In genomic region chr7:50962962-50963374, GRCh38 we compare ENCODE assay signal across 1 cellular context.
TF ChIP-seq lines count a peak whose summit lies in the region.

No MANE protein-coding gene starts in this region.

TF ChIP-seq in HEK293, 187 proteins besides CTCF, POLR2A, EP300 and RAD21 (continued from another document and continues in another):
- no peak for TF ChIP-seq PRDM2 (tag by site-specific recombination; IDR thresholded peaks at IDR 0.05; ENCODE audit: borderline replicate concordance)
- no peak for TF ChIP-seq ZNF175 (tag by site-specific recombination; IDR thresholded peaks at IDR 0.05)
- TF ChIP-seq ZNF23 (tag by site-specific recombination; IDR thresholded peaks at IDR 0.05; ENCODE audit: borderline replicate concordance), result no peak
- peak; percentile 59 for TF ChIP-seq ZFHX2 (tag by site-specific recombination; conservative IDR thresholded peaks at IDR 0.05)
- no peak for TF ChIP-seq REST (tag by site-specific recombination; IDR thresholded peaks at IDR 0.05)
- TF ChIP-seq ZSCAN30 (tag by site-specific recombination; IDR thresholded peaks at IDR 0.05), result peak; percentile 32; the same call in 1 of the 2 replicates
- TF ChIP-seq OVOL3 (tag by site-specific recombination; IDR thresholded peaks at IDR 0.05), result no peak
- TF ChIP-seq KLF7 (tag by site-specific recombination; IDR thresholded peaks at IDR 0.05; ENCODE audit: borderline replicate concordance), result no peak; the same call in 1 of the 2 replicates
- TF ChIP-seq ZNF404 (tag by site-specific recombination; IDR thresholded peaks at IDR 0.05), result no peak
- 0 out of 2 replicates have a peak, but pooled peaks have one; percentile 44 for TF ChIP-seq IKZF3 (tag by site-specific recombination; IDR thresholded peaks at IDR 0.05)
- no peak for TF ChIP-seq ZNF48 (tag by site-specific recombination; IDR thresholded peaks at IDR 0.05)
- no peak for TF ChIP-seq ZNF561 (tag by site-specific recombination; IDR thresholded peaks at IDR 0.05; ENCODE audit: borderline replicate concordance)
- no peak for TF ChIP-seq ZNF223 (tag by site-specific recombination; IDR thresholded peaks at IDR 0.05)
- peak; percentile 12; the same call in 1 of the 2 replicates for TF ChIP-seq ZNF660 (tag by site-specific recombination; IDR thresholded peaks at IDR 0.05)
- TF ChIP-seq YY2 (tag by site-specific recombination; IDR thresholded peaks at IDR 0.05), result no peak
- no peak for TF ChIP-seq ZNF239 (tag by site-specific recombination; IDR thresholded peaks at IDR 0.05)
- peak; percentile 28; the same call in 1 of the 2 replicates for TF ChIP-seq SP2 (tag by site-specific recombination; IDR thresholded peaks at IDR 0.05)
- TF ChIP-seq ZNF362 (tag by site-specific recombination; IDR thresholded peaks at IDR 0.05), result no peak
- TF ChIP-seq ZNF202 (tag by site-specific recombination; IDR thresholded peaks at IDR 0.05; ENCODE audit: borderline replicate concordance), result no peak
- no peak for TF ChIP-seq ZNF585B (tag by site-specific recombination; IDR thresholded peaks at IDR 0.05)
- no peak for TF ChIP-seq ZNF555 (tag by site-specific recombination; conservative IDR thresholded peaks at IDR 0.05)
- no peak for TF ChIP-seq GLI4 (tag by site-specific recombination; IDR thresholded peaks at IDR 0.05)
- no peak for TF ChIP-seq ZNF530 (tag by site-specific recombination; IDR thresholded peaks at IDR 0.05; ENCODE audit: low read depth)
- peak; percentile 99 for TF ChIP-seq GLIS1 (tag by site-specific recombination; IDR thresholded peaks at IDR 0.05)
- TF ChIP-seq ZFP69B (tag by site-specific recombination; IDR thresholded peaks at IDR 0.05), result peak; percentile 82; the same call in 1 of the 2 replicates
- TF ChIP-seq ZNF37A (tag by site-specific recombination; IDR thresholded peaks at IDR 0.05), result no peak
- no peak for TF ChIP-seq ZNF529 (tag by site-specific recombination; IDR thresholded peaks at IDR 0.05; ENCODE audit: insufficient replicate concordance)
- TF ChIP-seq ZNF792 (tag by site-specific recombination; IDR thresholded peaks at IDR 0.05), result no peak
- no peak for TF ChIP-seq ZNF624 (tag by site-specific recombination; IDR thresholded peaks at IDR 0.05)
- 0 out of 2 replicates have a peak, but pooled peaks have one; percentile 40 for TF ChIP-seq KLF17 (tag by site-specific recombination; IDR thresholded peaks at IDR 0.05)
- TF ChIP-seq ZNF214 (tag by site-specific recombination; IDR thresholded peaks at IDR 0.05; ENCODE audit: borderline replicate concordance), result no peak
- no peak for TF ChIP-seq SCRT1 (tag by site-specific recombination; IDR thresholded peaks at IDR 0.05; ENCODE audit: borderline replicate concordance)
- TF ChIP-seq GLI2 (tag by site-specific recombination; IDR thresholded peaks at IDR 0.05; ENCODE audit: borderline replicate concordance, low read depth), result no peak
- peak; percentile 42; the same call in 1 of the 2 replicates for TF ChIP-seq ZNF394 (tag by site-specific recombination; IDR thresholded peaks at IDR 0.05; ENCODE audit: borderline replicate concordance)
- TF ChIP-seq ZNF121 (tag by site-specific recombination; IDR thresholded peaks at IDR 0.05), result no peak
- TF ChIP-seq ZNF621 (tag by site-specific recombination; IDR thresholded peaks at IDR 0.05), result no peak
- TF ChIP-seq ZNF692 (tag by site-specific recombination; IDR thresholded peaks at IDR 0.05), result peak; percentile 81
- peak; percentile 75; the same call in 1 of the 2 replicates for TF ChIP-seq EGR2 (tag by site-specific recombination; IDR thresholded peaks at IDR 0.05; ENCODE audit: low read depth)
- peak; percentile 82 for TF ChIP-seq PATZ1 (tag by site-specific recombination; IDR thresholded peaks at IDR 0.05)
- peak; percentile 46; the same call in 1 of the 2 replicates for TF ChIP-seq ZNF513 (tag by site-specific recombination; IDR thresholded peaks at IDR 0.05)
- 0 out of 2 replicates have a peak, but pooled peaks have one; percentile 17 for TF ChIP-seq ZNF423 (tag by site-specific recombination; IDR thresholded peaks at IDR 0.05)
- TF ChIP-seq ZNF221 (tag by site-specific recombination; IDR thresholded peaks at IDR 0.05; ENCODE audit: borderline replicate concordance), result no peak
- no peak for TF ChIP-seq ZNF112 (tag by site-specific recombination; IDR thresholded peaks at IDR 0.05)
- no peak for TF ChIP-seq ZBTB26 (tag by site-specific recombination; optimal IDR thresholded peaks at IDR 0.05)
- peak; percentile 68 for TF ChIP-seq KLF1 (tag by site-specific recombination; IDR thresholded peaks at IDR 0.05)
- TF ChIP-seq ZNF549 (tag by site-specific recombination; IDR thresholded peaks at IDR 0.05), result no peak
